In the genomic region with DNA sequence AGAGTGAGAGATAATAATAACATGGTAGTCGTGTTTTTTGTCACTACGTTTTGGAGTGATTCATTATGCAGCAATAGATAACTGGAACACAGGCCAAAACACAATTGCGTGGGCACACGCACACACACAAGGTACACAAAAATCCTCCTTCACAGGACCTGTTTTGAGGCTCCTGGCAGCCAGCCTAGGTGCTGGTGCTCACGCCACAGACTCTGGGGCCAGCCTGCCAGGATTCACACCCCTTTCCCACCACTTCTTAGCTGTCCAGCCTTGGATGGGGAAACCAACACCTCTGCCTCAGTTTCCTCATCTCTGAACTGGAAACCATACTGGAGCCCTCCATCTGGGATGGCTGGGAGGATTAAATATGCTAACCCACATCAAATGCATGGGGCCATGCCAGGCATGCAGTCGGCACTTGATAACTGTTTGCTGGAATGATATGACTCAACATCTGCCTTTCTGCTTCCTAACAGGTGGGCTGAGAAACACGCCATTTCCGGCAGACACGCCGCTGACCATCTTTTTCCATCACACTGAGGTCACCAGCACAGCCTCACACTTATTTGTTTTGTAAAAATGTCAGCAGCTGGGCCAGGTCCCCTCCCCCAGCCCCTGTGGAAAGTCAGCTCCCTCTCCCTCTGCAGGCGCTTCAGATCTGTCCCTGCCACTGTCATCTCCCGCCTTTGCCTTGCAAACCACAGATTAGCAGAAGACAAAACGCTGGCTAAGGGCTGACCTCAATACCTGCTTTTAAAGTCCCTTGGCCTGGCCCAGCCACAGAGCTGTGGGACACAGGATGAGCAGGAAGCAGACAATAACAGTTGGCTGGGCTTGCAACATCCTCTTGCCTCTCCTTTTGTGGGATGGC, we compare ENCODE assay signal across 8 cellular contexts.
A peak's percentile ranks its signal among the peaks of the same experiment; 100 is the strongest.
DNase-seq lines count a peak whose midpoint lies in the region; ATAC-seq, FAIRE-seq and TF ChIP-seq lines count a peak whose summit lies in the region.

No MANE protein-coding gene starts in this region.

- no peak overlapping the region for H3K4me3 Mint-ChIP-seq in MCF 10A (ENCODE audit: unreplicated experiment)

- no peaks in the 10 kb centered on the region for H3K4me1 ChIP-seq in breast epithelium

- H3K27me3 Mint-ChIP-seq in MCF 10A (ENCODE audit: insufficient read depth, unreplicated experiment), result peaks cover 43% of the 10 kb centered on the region

- intact Hi-C loops in MCF 10A (cut with micrococcal nuclease) (no loop called here), breast epithelium (cut with DNase I; ENCODE audit: low total_unique reads) (no loop called here), left cardiac atrium (cut with DNase I) (no loop called here)

- no peak for TF ChIP-seq POLR2A in breast epithelium (IDR thresholded peaks at IDR 0.05)

- no TSS peak for BruUV-seq in MCF 10A (replicated peaks; lab: Mats Ljungman, UMichigan)

- CTCF ChIA-PET in MCF 10A (lab: Yijun Ruan, JAX), result no interaction called here

- TF ChIP-seq CTCF in MCF 10A (IDR thresholded peaks at IDR 0.05; ENCODE audit: unreplicated experiment) (no peak), breast epithelium (IDR thresholded peaks at IDR 0.05) (no peak)

- no peaks in the 10 kb centered on the region for H3K4me1 Mint-ChIP-seq in MCF 10A (ENCODE audit: insufficient read depth, unreplicated experiment)

- no peaks in the 10 kb centered on the region for H3K36me3 ChIP-seq in breast epithelium

- no peak overlapping the region for H3K27ac Mint-ChIP-seq in MCF 10A (ENCODE audit: low read depth, unreplicated experiment)

- no peaks in the 10 kb centered on the region for H3K36me3 Mint-ChIP-seq in MCF 10A (ENCODE audit: insufficient read depth, unreplicated experiment)

- no peaks in the 10 kb centered on the region for H3K9me3 Mint-ChIP-seq in MCF 10A (ENCODE audit: unreplicated experiment)

- H3K9me3 ChIP-seq in breast epithelium, result peaks cover 3 to 4% of the 10 kb centered on the region in 2 donors

- DNase-seq in MCF 10A (ENCODE audit: unreplicated experiment) (peak; percentile 59), breast epithelium (ENCODE audit: low spot score in 2 of 2) (no peak), NCI-H748 treated with DMSO at 0.1 percent for 48 hours (lab: John Stamatoyannopoulos, UW) (peak; percentile 26), left cardiac atrium (peak; percentile 52), frontal cortex (ENCODE audit: low spot score in 2 of 2) (no peak)
- peak; percentile 46 for DNase-seq in activated CD8-positive, alpha-beta memory T cell treated with anti-CD3 and anti-CD28 coated beads, Interleukin-2, amount 50 U/mL, for 1 hour (ENCODE audit: extremely low read depth)
- DNase-seq in stimulated activated CD8-positive, alpha-beta memory T cell treated with anti-CD3 and anti-CD28 coated beads, Interleukin-12 subunit alpha, Interleukin-12 subunit beta, amount 100 ng/mL, for 4 hours (ENCODE audit: low read depth), result peak; percentile 72

- peaks cover 0 to 40% of the 10 kb centered on the region in 2 donors for H3K27me3 ChIP-seq in breast epithelium

- ATAC-seq in HG02973 (IDR thresholded peaks at IDR 0.05; ENCODE audit: unreplicated experiment) (peak; percentile 63), left cardiac atrium (peak; percentile 59 to 83)

- FAIRE-seq in frontal cortex (lab: Jason Lieb, UNC), result no peak

- POLR2A ChIA-PET in MCF 10A (lab: Yijun Ruan, JAX), result no interaction called here

- H3K4me3 ChIP-seq in breast epithelium, result no peak overlapping the region

- no peak overlapping the region for H3K27ac ChIP-seq in breast epithelium

Comparison
In these comparisons a context has a peak if more than half of its experiments do, and no peak if none do; other contexts are left out.
1. DNase-seq: peak in MCF 10A (single experiment), NCI-H748 treated with DMSO at 0.1 percent for 48 hours (single experiment), activated CD8-positive, alpha-beta memory T cell treated with anti-CD3 and anti-CD28 coated beads, Interleukin-2, amount 50 U/mL, for 1 hour (single experiment), left cardiac atrium (single experiment) and stimulated activated CD8-positive, alpha-beta memory T cell treated with anti-CD3 and anti-CD28 coated beads, Interleukin-12 subunit alpha, Interleukin-12 subunit beta, amount 100 ng/mL, for 4 hours (single experiment); none in breast epithelium (0 of 2) and frontal cortex (0 of 2).